1 cellular context compared by ENCODE assay signal in genomic region chr17:80426671-80427326, GRCh38.
TF ChIP-seq lines count a peak whose summit lies in the region.

No MANE protein-coding gene starts in this region.

TF ChIP-seq in GM23338, 12 proteins besides CTCF, POLR2A, EP300 and RAD21 (continued from another document):
- no peak for TF ChIP-seq ZNF462 (CRISPR knock-in tag; IDR thresholded peaks at IDR 0.05)
